ENCODE assay signal across 28 cellular contexts in genomic region chr3:148866261-148866660, GRCh38. TPM values are rescaled to one million over a fixed set of nuclear protein-coding genes. Genes with fewer than 3 reads are reported as not detected.
A peak's percentile ranks its signal among the peaks of the same experiment; 100 is the strongest.
DNase-seq lines count a peak whose midpoint lies in the region; ATAC-seq, FAIRE-seq and TF ChIP-seq lines count a peak whose summit lies in the region.
"Had no signal": no experiment of that assay in that cellular context is flagged by ENCODE, and none has a peak within 500 bp of the region (broad histone marks: within the 10 kb centered on the region; RNA-seq: fewer than 3 reads in every experiment).

No MANE protein-coding gene starts in this region.

- H3K79me2 ChIP-seq in SK-N-SH (ENCODE audit: insufficient read depth) = no peaks in the 10 kb centered on the region
- no peaks in the 10 kb centered on the region for H3K79me2 ChIP-seq in astrocyte (ENCODE audit: insufficient read depth, low read length)

- no peak for TF ChIP-seq RAD21 in SK-N-SH (IDR thresholded peaks at IDR 0.05; ENCODE audit: low read length)

- H2AFZ ChIP-seq in SK-N-SH (ENCODE audit: low read depth) (no peak overlapping the region), astrocyte (ENCODE audit: low read depth, low read length) (peak overlapping the region; percentile 19)

- H3K9me3 ChIP-seq in SK-N-SH (no peaks in the 10 kb centered on the region), astrocyte (ENCODE audit: insufficient read depth, low read depth, low read length) (no peaks in the 10 kb centered on the region), spleen (no peaks in the 10 kb centered on the region)
- H3K9me3 ChIP-seq: prostate gland had no signal

- H3K9me3 Mint-ChIP-seq in astrocyte (ENCODE audit: unreplicated experiment) = no peaks in the 10 kb centered on the region
- H3K9me3 Mint-ChIP-seq: activated naive CD4-positive, alpha-beta T cell treated with anti-CD3 and anti-CD28 coated beads, Interleukin-2, amount 50 U/mL, for 72 hours; activated T-cell treated with anti-CD3 and anti-CD28 coated beads, Interleukin-2, amount 50 U/mL, for 72 hours; GM23338; IgD-negative memory B cell; nephron had no signal

- H3K9ac ChIP-seq in SK-N-SH (no peak overlapping the region), astrocyte (ENCODE audit: low read length) (no peak overlapping the region)

- no peak for TF ChIP-seq EP300 in SK-N-SH (IDR thresholded peaks at IDR 0.05; ENCODE audit: borderline replicate concordance in 1 of 2, low read depth in 1 of 2, low read length in 1 of 2)

- no peaks in the 10 kb centered on the region for H4K20me1 ChIP-seq in SK-N-SH (ENCODE audit: insufficient read depth)
- no peaks in the 10 kb centered on the region for H4K20me1 ChIP-seq in astrocyte (ENCODE audit: insufficient read depth, low read length)

- CTCF ChIA-PET in SK-N-SH (lab: Yijun Ruan, JAX) = interaction anchor here (1.8 to 2.4 kb wide), 2 partner anchors 8 to 77 kb away, joined by 7 to 16 read pairs; no protein-coding TSS in a partner anchor

- H3F3A ChIP-seq in SK-N-SH (replicated peaks; ENCODE audit: insufficient read depth) = no peaks in the 10 kb centered on the region

- peak overlapping the region; percentile 13 for H3K27ac Mint-ChIP-seq in astrocyte (ENCODE audit: unreplicated experiment)
- H3K27ac Mint-ChIP-seq: activated naive CD4-positive, alpha-beta T cell treated with anti-CD3 and anti-CD28 coated beads, Interleukin-2, amount 50 U/mL, for 72 hours; activated T-cell treated with anti-CD3 and anti-CD28 coated beads, Interleukin-2, amount 50 U/mL, for 72 hours; CD14-positive monocyte; GM23338; IgD-negative memory B cell; nephron had no signal

- no peak overlapping the region for H3K4me2 ChIP-seq in SK-N-SH
- H3K4me2 ChIP-seq in astrocyte (ENCODE audit: low read length) = peak overlapping the region; percentile 51
- H3K4me2 ChIP-seq: GM23338 had no signal

- H3K4me1 Mint-ChIP-seq in astrocyte (ENCODE audit: low read depth, unreplicated experiment) = peaks cover 8% of the 10 kb centered on the region
- H3K4me1 Mint-ChIP-seq: GM23338, IgD-negative memory B cell, nephron had no signal

- no peak overlapping the region for H3K27ac ChIP-seq in SK-N-SH (ENCODE audit: low read depth in 2 of 2, low read length in 1 of 2)
- H3K27ac ChIP-seq in astrocyte (ENCODE audit: low read depth, low read length) = no peak overlapping the region
- H3K27ac ChIP-seq in spleen = no peak overlapping the region
- H3K27ac ChIP-seq: 22Rv1, dorsolateral prefrontal cortex, epithelial cell of prostate, prostate gland had no signal

- H3K36me3 ChIP-seq in SK-N-SH (replicated peaks in 1 of 2; ENCODE audit: control insufficient read depth in 1 of 2, insufficient read depth in 2 of 2, low read length in 1 of 2) (no peaks in the 10 kb centered on the region), astrocyte (ENCODE audit: insufficient read depth, low read length) (no peaks in the 10 kb centered on the region), spleen (no peaks in the 10 kb centered on the region)
- H3K36me3 ChIP-seq: prostate gland had no signal

- intact Hi-C loops in spleen (cut with DNase I; ENCODE audit: low total_unique reads) = no loop called here

- H3K36me3 Mint-ChIP-seq in astrocyte (ENCODE audit: low read depth, unreplicated experiment) = no peaks in the 10 kb centered on the region
- H3K36me3 Mint-ChIP-seq: activated naive CD4-positive, alpha-beta T cell treated with anti-CD3 and anti-CD28 coated beads, Interleukin-2, amount 50 U/mL, for 72 hours; CD14-positive monocyte; IgD-negative memory B cell had no signal

- no peak for TF ChIP-seq POLR2A in spleen (IDR thresholded peaks at IDR 0.05)

- peak; percentile 56 for FAIRE-seq in astrocyte (lab: Jason Lieb, UNC)
- FAIRE-seq: bronchial epithelial cell had no signal

- H3K27me3 ChIP-seq in SK-N-SH (ENCODE audit: insufficient read depth) (no peaks in the 10 kb centered on the region), astrocyte (ENCODE audit: insufficient read depth, low read length) (no peaks in the 10 kb centered on the region), spleen (replicated peaks in 1 of 7) (no peaks in the 10 kb centered on the region)

- H3K4me3 ChIP-seq in SK-N-SH (ENCODE audit: low read depth in 2 of 2, low read length in 1 of 2) (no peak overlapping the region), astrocyte (ENCODE audit: insufficient read depth, low read depth, low read length) (no peak overlapping the region), spleen (no peak overlapping the region)
- H3K4me3 ChIP-seq: dorsolateral prefrontal cortex, GM23338, prostate gland had no signal

- ATAC-seq in SK-N-SH treated with all-trans-retinoic acid at 6 μM for 48 hours (peak; percentile 49; the same call in 1 of the 3 replicates), GM18909 (IDR thresholded peaks at IDR 0.05; ENCODE audit: poor library complexity, unreplicated experiment) (no peak)
- ATAC-seq: activated CD4-positive, CD25-positive, alpha-beta regulatory T cell treated with anti-CD3 and anti-CD28 coated beads, Interleukin-2, amount 50 U/mL, for 24 hours; activated naive CD4-positive, alpha-beta T cell treated with anti-CD3 and anti-CD28 coated beads, Interleukin-2, amount 50 U/mL, for 72 hours; activated T-cell treated with anti-CD3 and anti-CD28 coated beads, Interleukin-2, amount 50 U/mL, for 72 hours; GM23338 had no signal

- H3K4me1 ChIP-seq in SK-N-SH (ENCODE audit: control insufficient read depth in 1 of 2, insufficient read depth in 2 of 2, low read depth in 1 of 2, low read length in 1 of 2) (no peaks in the 10 kb centered on the region), astrocyte (ENCODE audit: insufficient read depth, low read length) (peaks cover 7% of the 10 kb centered on the region), spleen (no peaks in the 10 kb centered on the region)
- H3K4me1 ChIP-seq: prostate gland had no signal

- no peak for DNase-seq in SK-N-SH
- DNase-seq in astrocyte (ENCODE audit: low read depth) = peak; percentile 94
- peak; percentile 12 for DNase-seq in iPS-NIHi7 (ENCODE audit: extremely low spot score)
- no peak for DNase-seq in NCI-H187 (lab: John Stamatoyannopoulos, UW)
- no peak for DNase-seq in NCI-H526 treated with DMSO at 0.1 percent for 48 hours (lab: John Stamatoyannopoulos, UW)
- DNase-seq in spleen = no peak
- DNase-seq: activated CD8-positive, alpha-beta memory T cell treated with anti-CD3 and anti-CD28 coated beads for 24 hours; activated T-cell treated with anti-CD3 and anti-CD28 coated beads, Interleukin-2, amount 50 U/mL, for 72 hours; DMS 273 treated with DMSO at 0.1 percent for 48 hours; dorsolateral prefrontal cortex; mammary epithelial cell; NCI-H1694 treated with DMSO at 0.1 percent for 48 hours; NCI-H446; stimulated activated CD4-positive, alpha-beta T cell treated with anti-CD3 and anti-CD28 coated beads, Interleukin-12 subunit alpha, Interleukin-12 subunit beta, amount 100 ng/mL, for 4 hours had no signal

- H3K4me3 Mint-ChIP-seq in astrocyte (ENCODE audit: unreplicated experiment) = no peak overlapping the region
- H3K4me3 Mint-ChIP-seq: activated T-cell treated with anti-CD3 and anti-CD28 coated beads, Interleukin-2, amount 50 U/mL, for 72 hours; CD14-positive monocyte; GM23338; IgD-negative memory B cell; nephron had no signal

- H3K27me3 Mint-ChIP-seq in astrocyte (ENCODE audit: low read depth, unreplicated experiment) = no peaks in the 10 kb centered on the region

- 75% methylated on average over 4 of the region's 4 CpGs for WGBS in SK-N-SH (ENCODE audit: low lambda C conversion rate)
- 87 to 95% (median 91%) methylated on average over 4 of the region's 4 CpGs for WGBS in spleen, 5 donors

- POLR2A ChIA-PET in SK-N-SH (lab: Yijun Ruan, JAX) = no interaction called here

- no peaks in the 10 kb centered on the region for H3K9me2 ChIP-seq in SK-N-SH

- no peak for TF ChIP-seq CTCF in SK-N-SH (IDR thresholded peaks at IDR 0.05)
- TF ChIP-seq CTCF in astrocyte (IDR thresholded peaks at IDR 0.05; ENCODE audit: insufficient read depth, low read depth, low read length) = no peak
- no peak for TF ChIP-seq CTCF in spleen (IDR thresholded peaks at IDR 0.05 in 8 of 11, conservative IDR thresholded peaks at IDR 0.05 in 3 of 11)

TF ChIP-seq in SK-N-SH treated with all-trans-retinoic acid at 6 μM for 48 hours, 23 proteins besides CTCF, POLR2A, EP300 and RAD21:
- TF ChIP-seq ZNF8 (CRISPR knock-in tag; IDR thresholded peaks at IDR 0.05) (no peak), SNAI2 (CRISPR knock-in tag; IDR thresholded peaks at IDR 0.05) (no peak), ZFP30 (CRISPR knock-in tag; IDR thresholded peaks at IDR 0.05) (no peak)

TF ChIP-seq in SK-N-SH, 30 proteins besides CTCF, POLR2A, EP300 and RAD21 (continues in another document):
- TF ChIP-seq EZH2phosphoT487 (IDR thresholded peaks at IDR 0.05; ENCODE audit: borderline replicate concordance, low read depth) = no peak

RNA-seq across cellular contexts. Expression of gene CPA3, which starts 1.2 kb away (rescaled TPM):
- polyA plus RNA-seq in SK-N-SH (2012; rRNA removed) = 0.06 TPM in 1 of 2 replicates, not detected in the other
- polyA plus RNA-seq in SK-N-SH (2012; cell fraction: cytosol; rRNA removed) = 0.06 TPM in 1 of 2 replicates, not detected in the other
- polyA plus RNA-seq in SK-N-SH (2012; cell fraction: nucleus; rRNA removed) = 0.06 TPM in 1 of 2 replicates, not detected in the other
- total RNA-seq in astrocyte = not detected in 2 replicates
- 1 to 10 TPM in 2 of 7 donors, under 1 TPM in 3, not detected in 2; 0.25 to 5.6 (median 0.77) TPM for total RNA-seq in spleen
- polyA plus RNA-seq in spleen = under 1 TPM in 2 of 3 donors, not detected in 1; 0.06 TPM
- total RNA-seq: activated T-cell treated with anti-CD3 and anti-CD28 coated beads, Interleukin-2, amount 50 U/mL, for 72 hours; bronchial epithelial cell; GM23338; mammary epithelial cell; T-helper 2 cell treated with Interferon-gamma antibody and Interleukin-4, amounts not matched to agents 100 ng/mL and 5 ng/mL, for 36 hours; temporal lobe had no signal
- polyA plus RNA-seq: CD14-positive monocyte, GM23338, IgD-negative memory B cell, mammary epithelial cell had no signal

RNA-seq across cellular contexts. Expression of gene CPB1, which starts 38.6 kb away (rescaled TPM):
- polyA plus RNA-seq in SK-N-SH (2012; rRNA removed) (0.26 TPM in 1 of 2 replicates, not detected in the other), spleen (1 to 10 TPM in 2 of 3 donors, under 1 TPM in 1; 0.43 to 7.8 (median 3.1) TPM)
- polyA plus RNA-seq in SK-N-SH (2012; cell fraction: cytosol; rRNA removed) = 0.01 TPM in 1 of 2 replicates, not detected in the other
- polyA plus RNA-seq in SK-N-SH (2012; cell fraction: nucleus; rRNA removed) = not detected in 2 replicates
- total RNA-seq in astrocyte (not detected in 2 replicates), spleen (10 to 100 TPM; 11.1 to 58.4 (median 30.7) TPM)
- total RNA-seq: activated naive CD4-positive, alpha-beta T cell treated with anti-CD3 and anti-CD28 coated beads, Interleukin-2, amount 50 U/mL, for 72 hours; activated T-cell treated with anti-CD3 and anti-CD28 coated beads, Interleukin-2, amount 50 U/mL, for 72 hours; bronchial epithelial cell; GM23338; mammary epithelial cell; T-helper 2 cell treated with Interferon-gamma antibody and Interleukin-4, amounts not matched to agents 100 ng/mL and 5 ng/mL, for 36 hours; temporal lobe had no signal
- polyA plus RNA-seq: CD14-positive monocyte, GM23338, IgD-negative memory B cell, mammary epithelial cell had no signal

Comparison
In these comparisons a context has a peak if more than half of its experiments do, and no peak if none do; other contexts are left out.
1. DNase-seq: peak in astrocyte (single experiment) and iPS-NIHi7 (single experiment); none in SK-N-SH (single experiment), NCI-H187 (0 of 2), NCI-H526 treated with DMSO at 0.1 percent for 48 hours (single experiment) and spleen (single experiment).
2. RNA of gene CPB1, which starts 38.6 kb away (total RNA-seq): 11.1 to 58.4 TPM in spleen; not detected in astrocyte; every median in the first group is over 10 times any median in the second.